Comparison of ENCODE assay signal across 8 cellular contexts in the genomic region with DNA sequence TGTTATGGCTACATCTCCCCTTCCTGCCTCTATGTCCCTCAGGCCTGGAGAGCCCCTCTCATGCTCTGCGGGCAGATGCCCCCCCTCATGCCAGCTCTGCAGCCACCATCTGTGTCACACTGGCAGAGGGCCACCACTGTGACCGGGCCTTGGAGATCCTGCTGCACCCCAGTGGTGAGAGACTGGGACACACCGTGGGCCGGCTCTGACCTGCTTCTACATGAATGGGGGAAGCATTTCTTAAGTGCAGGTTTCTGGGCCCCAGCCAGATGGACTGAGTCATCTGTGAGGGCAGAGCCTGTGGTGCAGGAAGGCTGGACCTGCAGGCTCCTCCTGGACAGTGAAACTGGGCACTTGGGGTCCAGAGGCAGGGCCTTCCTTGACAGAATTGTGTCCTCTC. TPM values are rescaled to one million over a fixed set of nuclear protein-coding genes. Genes with fewer than 3 reads are reported as not detected.
A peak's percentile ranks its signal among the peaks of the same experiment; 100 is the strongest.
DNase-seq lines count a peak whose midpoint lies in the region; ATAC-seq and TF ChIP-seq lines count a peak whose summit lies in the region.

No MANE protein-coding gene starts in this region.

- H3K4me3 Mint-ChIP-seq in activated naive CD4-positive, alpha-beta T cell treated with anti-CD3 and anti-CD28 coated beads, Interleukin-2, amount 10 ng/mL, durations not matched to agents 7 days and 5 days, result no peak overlapping the region

- no peak overlapping the region for H3K27ac ChIP-seq in body of pancreas
- H3K27ac ChIP-seq in lung (ENCODE audit: low read depth in 1 of 2, low read length in 1 of 2), result no peak overlapping the region

- no peaks in the 10 kb centered on the region for H3K36me3 Mint-ChIP-seq in activated naive CD4-positive, alpha-beta T cell treated with anti-CD3 and anti-CD28 coated beads, Interleukin-2, amount 10 ng/mL, durations not matched to agents 7 days and 5 days

- TF ChIP-seq POLR2A in body of pancreas (IDR thresholded peaks at IDR 0.05), result no peak
- no peak for TF ChIP-seq POLR2A in GM18505 (IDR thresholded peaks at IDR 0.05; ENCODE audit: borderline replicate concordance, extremely low read depth, insufficient read depth, insufficient read length)

- peaks cover 19% of the 10 kb centered on the region for H3K4me1 ChIP-seq in body of pancreas
- H3K4me1 ChIP-seq in lung (ENCODE audit: control insufficient read depth in 2 of 2, insufficient read depth in 2 of 2, low read length in 2 of 2), result peaks cover 6 to 10% of the 10 kb centered on the region in 2 donors

- H3K9me3 ChIP-seq in body of pancreas, result no peaks in the 10 kb centered on the region
- H3K9me3 ChIP-seq in lung (ENCODE audit: control insufficient read depth in 2 of 2, insufficient read depth in 1 of 2, low read length in 1 of 2), result peaks cover 0 to 2% of the 10 kb centered on the region in 2 donors

- CTCF ChIA-PET in activated naive CD4-positive, alpha-beta T cell treated with anti-CD3 and anti-CD28 coated beads, Interleukin-2, amount 10 ng/mL, durations not matched to agents 7 days and 5 days (lab: Charles Lee), result no interaction called here

- TF ChIP-seq CTCF in LNCaP clone FGC (IDR thresholded peaks at IDR 0.05; ENCODE audit: control insufficient read depth, extremely low read depth, insufficient read depth) (0 out of 2 replicates have a peak, but pooled peaks have one; percentile 21), body of pancreas (IDR thresholded peaks at IDR 0.05) (peak in 2 of 7 experiments; percentile 20 to 40), lung (IDR thresholded peaks at IDR 0.05; ENCODE audit: control extremely low read depth, extremely low read depth) (no peak)

- ATAC-seq in body of pancreas (peak; percentile 10), lung (ENCODE audit: insufficient read depth, low FRiP score) (peak; percentile 54), GM19023 (IDR thresholded peaks at IDR 0.05; ENCODE audit: unreplicated experiment) (no peak), GM18505 (IDR thresholded peaks at IDR 0.05; ENCODE audit: unreplicated experiment) (no peak)

- H3K27me3 ChIP-seq in body of pancreas (no peaks in the 10 kb centered on the region), lung (ENCODE audit: control insufficient read depth, insufficient read depth) (no peaks in the 10 kb centered on the region)

- no peaks in the 10 kb centered on the region for H3K9me3 Mint-ChIP-seq in activated naive CD4-positive, alpha-beta T cell treated with anti-CD3 and anti-CD28 coated beads, Interleukin-2, amount 10 ng/mL, durations not matched to agents 7 days and 5 days

- H3K4me3 ChIP-seq in LNCaP clone FGC (ENCODE audit: low read depth, low read length), result no peak overlapping the region
- no peak overlapping the region for H3K4me3 ChIP-seq in body of pancreas
- no peak overlapping the region for H3K4me3 ChIP-seq in lung

- no peak overlapping the region for H3K27ac Mint-ChIP-seq in activated naive CD4-positive, alpha-beta T cell treated with anti-CD3 and anti-CD28 coated beads, Interleukin-2, amount 10 ng/mL, durations not matched to agents 7 days and 5 days

- intact Hi-C loops in body of pancreas (cut with DNase I), result no loop called here

- peaks cover 8% of the 10 kb centered on the region for H3K4me1 Mint-ChIP-seq in activated naive CD4-positive, alpha-beta T cell treated with anti-CD3 and anti-CD28 coated beads, Interleukin-2, amount 10 ng/mL, durations not matched to agents 7 days and 5 days

- WGBS in body of pancreas, 2 donors, result 10 to 15% methylated on average over 4 of the region's 4 CpGs
- 32 to 37% methylated on average over 4 of the region's 4 CpGs for WGBS in lung, 2 donors

- peaks cover 65% of the 10 kb centered on the region for H3K27me3 Mint-ChIP-seq in activated naive CD4-positive, alpha-beta T cell treated with anti-CD3 and anti-CD28 coated beads, Interleukin-2, amount 10 ng/mL, durations not matched to agents 7 days and 5 days

- H3K36me3 ChIP-seq in body of pancreas (replicated peaks in 1 of 2; ENCODE audit: insufficient read depth in 1 of 2, low read depth in 2 of 2) (no peaks in the 10 kb centered on the region), lung (ENCODE audit: control insufficient read depth in 2 of 2, insufficient read depth in 2 of 2, low read length in 2 of 2) (no peaks in the 10 kb centered on the region)

- DNase-seq in CD1c-positive myeloid dendritic cell (ENCODE audit: extremely low spot score), result peak; percentile 5
- no peak for DNase-seq in LNCaP clone FGC (ENCODE audit: low read depth)
- peak; percentile 49 to 89 (median 78) for DNase-seq in body of pancreas
- DNase-seq in lung (ENCODE audit: low spot score), result peak; percentile 85
- no peak for DNase-seq in NK-92 (lab: John Stamatoyannopoulos, UW; ENCODE audit: unreplicated experiment)
- DNase-seq in activated naive CD4-positive, alpha-beta T cell treated with anti-CD3 and anti-CD28 coated beads, Interleukin-2, amount 10 ng/mL, durations not matched to agents 7 days and 5 days, result no peak

RNA-seq across cellular contexts. Expression of a gene that starts 4.8 kb away (rescaled TPM):
- total RNA-seq in body of pancreas (10 to 100 TPM in 1 of 2 donors, 1 to 10 TPM in 1; 6.0 to 15.8 TPM), lung (1 to 10 TPM; 1.6 to 1.7 TPM)
- polyA plus RNA-seq in lung, result under 1 TPM; 0.12 to 0.15 TPM

RNA-seq across cellular contexts. Expression of a gene that starts 14.5 kb away (rescaled TPM):
- total RNA-seq in body of pancreas (10 to 100 TPM; 32.4 to 67.6 TPM), lung (10 to 100 TPM; 24.7 to 54.8 TPM)
- polyA plus RNA-seq in lung, result 10 to 100 TPM; 32.2 to 68.0 TPM

RNA-seq across cellular contexts. Expression of a gene that starts 15.2 kb away (rescaled TPM):
- 1 to 10 TPM; 3.0 to 3.4 TPM for total RNA-seq in body of pancreas
- total RNA-seq in lung, result 1 to 10 TPM; 2.3 to 4.6 TPM
- 10 to 100 TPM in 1 of 2 donors, 1 to 10 TPM in 1; 5.2 to 12.2 TPM for polyA plus RNA-seq in lung

RNA-seq across cellular contexts. Expression of a gene that starts 27.1 kb away (rescaled TPM):
- total RNA-seq in body of pancreas, result 1 to 10 TPM; 1.6 to 1.8 TPM
- total RNA-seq in lung, result under 1 TPM; 0.23 to 0.58 TPM
- polyA plus RNA-seq in lung, result under 1 TPM; 0.03 to 0.12 TPM

RNA-seq across cellular contexts. Expression of a gene that starts 41.6 kb away (rescaled TPM):
- 10 to 100 TPM; 11.7 to 18.8 TPM for total RNA-seq in body of pancreas
- under 1 TPM in 1 of 2 donors, not detected in 1; 0.15 TPM for total RNA-seq in lung
- not detected for polyA plus RNA-seq in lung

Comparison
In these comparisons a context has a peak if more than half of its experiments do, and no peak if none do; other contexts are left out.
1. DNase-seq: peak in CD1c-positive myeloid dendritic cell (single experiment), body of pancreas (4 of 4) and lung (single experiment); none in LNCaP clone FGC (single experiment), NK-92 (single experiment) and activated naive CD4-positive, alpha-beta T cell treated with anti-CD3 and anti-CD28 coated beads, Interleukin-2, amount 10 ng/mL, durations not matched to agents 7 days and 5 days (single experiment).
2. ATAC-seq: peak in body of pancreas (single experiment) and lung (single experiment); none in GM19023 (single experiment) and GM18505 (single experiment).